Comparison of ENCODE assay signal across 8 cellular contexts in the genomic region with DNA sequence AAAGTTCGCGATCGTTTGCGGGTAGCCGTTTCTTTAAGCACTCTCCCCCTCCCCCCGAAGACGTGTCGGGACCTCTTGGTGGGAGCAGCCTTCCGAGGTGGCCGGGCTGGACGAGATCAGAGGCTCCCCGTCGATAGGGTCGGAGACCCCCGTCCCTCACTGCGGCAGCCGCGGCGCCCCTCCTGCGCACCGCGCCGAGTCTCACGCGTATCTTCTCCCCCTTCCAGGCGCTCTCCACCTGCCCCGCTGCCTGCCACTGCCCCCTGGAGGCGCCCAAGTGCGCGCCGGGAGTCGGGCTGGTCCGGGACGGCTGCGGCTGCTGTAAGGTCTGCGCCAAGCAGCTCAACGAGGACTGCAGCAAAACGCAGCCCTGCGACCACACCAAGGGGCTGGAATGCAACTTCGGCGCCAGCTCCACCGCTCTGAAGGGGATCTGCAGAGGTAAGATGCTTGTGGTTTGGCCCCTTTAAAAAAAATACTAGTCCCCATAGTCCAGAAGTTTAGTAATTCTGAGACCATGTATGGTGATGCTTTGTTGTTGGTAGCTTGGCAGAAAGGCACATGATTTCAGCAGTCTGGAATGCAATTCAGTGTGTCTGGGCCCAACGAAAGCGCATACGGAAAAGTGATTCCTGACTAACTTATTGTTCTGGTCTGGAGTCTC. TPM values are rescaled to one million over a fixed set of nuclear protein-coding genes. Genes with fewer than 3 reads are reported as not detected.
DNase-seq lines count a peak whose midpoint lies in the region; ATAC-seq and TF ChIP-seq lines count a peak whose summit lies in the region.

No MANE protein-coding gene starts in this region.

- no peaks in the 10 kb centered on the region for H3K9me3 ChIP-seq in neural progenitor cell (ENCODE audit: low read depth)

- H3K4me3 ChIP-seq in fibroblast of villous mesenchyme (ENCODE audit: low read depth, low read length) (peak overlapping the region; percentile 100), neural progenitor cell (peak overlapping the region; percentile 70)

- H3K36me3 Mint-ChIP-seq in CD14-positive monocyte (peaks cover 0 to 2% of the 10 kb centered on the region in 2 donors), neural progenitor cell (peaks cover 17% of the 10 kb centered on the region)
- no peaks in the 10 kb centered on the region for H3K36me3 Mint-ChIP-seq in activated T-cell treated with anti-CD3 and anti-CD28 coated beads, Interleukin-2, amount 50 U/mL, for 4 hours (ENCODE audit: insufficient read depth)

- H3K27ac ChIP-seq in neural progenitor cell, result peak overlapping the region; percentile 97

- peaks cover 39% of the 10 kb centered on the region for H3F3A ChIP-seq in neural progenitor cell (ENCODE audit: low read depth)

- no peak overlapping the region for H3K27ac Mint-ChIP-seq in CD14-positive monocyte
- H3K27ac Mint-ChIP-seq in neural progenitor cell, result peak overlapping the region; percentile 100

- DNase-seq in CD14-positive monocyte (ENCODE audit: low spot score) (no peak), NCI-H1694 (lab: John Stamatoyannopoulos, UW) (peak; percentile 46), fibroblast of villous mesenchyme (ENCODE audit: low read depth) (peak; percentile 71), neural progenitor cell (ENCODE audit: low spot score) (peak; percentile 88), GM19240 (ENCODE audit: insufficient read length, low spot score) (no peak)
- peak; percentile 12 for DNase-seq in activated T-cell treated with anti-CD3 and anti-CD28 coated beads, Interleukin-2, amount 50 U/mL, for 4 hours

- no peaks in the 10 kb centered on the region for H3K36me3 ChIP-seq in neural progenitor cell

- peaks cover 25% of the 10 kb centered on the region for H4K20me1 ChIP-seq in neural progenitor cell (ENCODE audit: low read depth)

- peaks cover 28% of the 10 kb centered on the region for H3K4me1 Mint-ChIP-seq in CD14-positive monocyte
- peaks cover 29% of the 10 kb centered on the region for H3K4me1 Mint-ChIP-seq in activated T-cell treated with anti-CD3 and anti-CD28 coated beads, Interleukin-2, amount 50 U/mL, for 4 hours (ENCODE audit: low read depth)
- peaks cover 66% of the 10 kb centered on the region for H3K4me1 Mint-ChIP-seq in neural progenitor cell

- peak overlapping the region; percentile 28 for H2AFZ ChIP-seq in neural progenitor cell (replicated peaks)

- H3K79me2 ChIP-seq in neural progenitor cell (ENCODE audit: low read depth), result peaks cover 30% of the 10 kb centered on the region

- H3K27me3 ChIP-seq in neural progenitor cell, result peaks cover 34% of the 10 kb centered on the region

- ATAC-seq in GM19035 (IDR thresholded peaks at IDR 0.05; ENCODE audit: unreplicated experiment) (peak; percentile 23), GM19023 (IDR thresholded peaks at IDR 0.05; ENCODE audit: unreplicated experiment) (no peak)
- ATAC-seq in activated T-cell treated with anti-CD3 and anti-CD28 coated beads, Interleukin-2, amount 50 U/mL, for 4 hours, result peak; percentile 64 to 75

- TF ChIP-seq CTCF in CD14-positive monocyte (IDR thresholded peaks at IDR 0.05), result peak; percentile 26
- TF ChIP-seq CTCF in fibroblast of villous mesenchyme (IDR thresholded peaks at IDR 0.05; ENCODE audit: insufficient read depth, low read depth, low read length), result peak; percentile 63
- TF ChIP-seq CTCF in neural progenitor cell (IDR thresholded peaks at IDR 0.05), result peak; percentile 76

- peaks cover 56% of the 10 kb centered on the region for H3K4me1 ChIP-seq in neural progenitor cell

- peak overlapping the region; percentile 89 for H3K9ac ChIP-seq in neural progenitor cell

- H3K4me3 Mint-ChIP-seq in CD14-positive monocyte (peak overlapping the region; percentile 73 to 91), neural progenitor cell (peak overlapping the region; percentile 99)
- H3K4me3 Mint-ChIP-seq in activated T-cell treated with anti-CD3 and anti-CD28 coated beads, Interleukin-2, amount 50 U/mL, for 4 hours, result peak overlapping the region; percentile 74

- H3K4me2 ChIP-seq in neural progenitor cell, result peak overlapping the region; percentile 91

- peaks cover 0 to 14% (median 4%) of the 10 kb centered on the region in 7 donors for H3K9me3 Mint-ChIP-seq in CD14-positive monocyte
- no peaks in the 10 kb centered on the region for H3K9me3 Mint-ChIP-seq in activated T-cell treated with anti-CD3 and anti-CD28 coated beads, Interleukin-2, amount 50 U/mL, for 4 hours
- H3K9me3 Mint-ChIP-seq in neural progenitor cell, result peaks cover 3% of the 10 kb centered on the region

- peaks cover 55 to 73% (median 67%) of the 10 kb centered on the region in 3 donors for H3K27me3 Mint-ChIP-seq in CD14-positive monocyte (ENCODE audit: low read depth in 3 of 3)
- H3K27me3 Mint-ChIP-seq in activated T-cell treated with anti-CD3 and anti-CD28 coated beads, Interleukin-2, amount 50 U/mL, for 4 hours (ENCODE audit: low read depth), result peaks cover 65% of the 10 kb centered on the region
- H3K27me3 Mint-ChIP-seq in neural progenitor cell (ENCODE audit: insufficient read depth, low read depth), result peaks cover 33% of the 10 kb centered on the region

- intact Hi-C loops in CD14-positive monocyte (cut with micrococcal nuclease), result no loop called here

RNA-seq across cellular contexts. Expression of gene CCN1, which starts 0.7 kb away (rescaled TPM):
- polyA plus RNA-seq in CD14-positive monocyte, result not detected
- under 1 TPM; 0.43 to 0.65 (median 0.61) TPM for total RNA-seq in activated T-cell treated with anti-CD3 and anti-CD28 coated beads, Interleukin-2, amount 50 U/mL, for 4 hours
- 149 and 163 TPM in 2 replicates for total RNA-seq in fibroblast of villous mesenchyme
- 23.9 and 26.7 TPM in 2 replicates for total RNA-seq in neural progenitor cell (ENCODE audit: low replicate concordance)

Comparison
In these comparisons a context has a peak if more than half of its experiments do, and no peak if none do; other contexts are left out.
1. DNase-seq: peak in NCI-H1694 (single experiment), activated T-cell treated with anti-CD3 and anti-CD28 coated beads, Interleukin-2, amount 50 U/mL, for 4 hours (single experiment), fibroblast of villous mesenchyme (single experiment) and neural progenitor cell (single experiment); none in CD14-positive monocyte (single experiment) and GM19240 (single experiment).
2. CTCF ChIP-seq: peak in every context shown above with its lines; median percentile 76 in neural progenitor cell; 63 in fibroblast of villous mesenchyme; 26 in CD14-positive monocyte.
3. RNA of gene CCN1, which starts 0.7 kb away (total RNA-seq): 149 to 163 TPM in fibroblast of villous mesenchyme and 23.9 to 26.7 TPM in neural progenitor cell; 0.43 to 0.65 TPM in activated T-cell treated with anti-CD3 and anti-CD28 coated beads, Interleukin-2, amount 50 U/mL, for 4 hours; every median in the first group is over 10 times any median in the second.
4. Peak in every context shown above with its lines, with median percentiles within 50 percentile points of each other: H3K4me3 Mint-ChIP-seq.